Comparison of ENCODE assay signal across 7 cellular contexts in the genomic region with DNA sequence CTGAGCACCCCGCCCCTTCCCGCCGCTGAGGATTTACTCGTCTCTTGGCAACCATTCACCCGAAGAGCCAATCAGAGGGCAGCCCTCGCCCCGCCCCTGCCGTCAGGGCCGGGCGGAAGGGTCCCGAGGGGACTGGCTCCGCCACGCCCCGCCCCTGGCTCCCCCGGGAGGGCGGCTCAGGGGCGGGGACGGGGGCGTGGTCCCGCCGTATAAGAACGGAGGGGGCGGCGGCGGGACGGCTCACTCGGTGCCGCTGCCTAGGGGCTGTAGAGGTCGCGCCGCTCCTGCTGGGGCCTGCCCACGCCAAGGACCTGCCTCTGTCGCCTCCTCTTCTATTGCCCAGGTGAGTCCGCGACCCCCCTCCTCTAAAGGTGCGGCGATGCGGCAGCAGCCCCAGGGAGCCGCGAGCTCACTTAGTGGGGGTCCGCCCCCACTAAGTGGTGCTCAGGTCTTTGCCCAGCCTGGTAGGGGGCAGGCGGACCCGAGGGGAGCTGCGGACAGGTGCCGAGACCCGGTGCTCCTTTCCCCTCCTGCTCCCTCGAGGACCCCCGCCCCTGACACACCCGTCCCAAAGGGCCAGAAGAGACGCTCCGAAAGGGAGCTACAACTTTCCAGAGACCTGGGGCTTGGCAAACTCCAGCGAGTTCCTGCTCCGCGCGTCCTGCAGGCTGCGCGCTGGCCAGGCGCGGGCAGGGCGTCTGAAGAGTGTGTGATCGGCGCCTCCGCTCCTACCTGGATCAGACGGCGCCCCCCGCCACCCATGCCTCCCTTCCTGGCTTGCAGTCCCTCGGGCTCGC. TPM values are rescaled to one million over a fixed set of nuclear protein-coding genes. Genes with fewer than 3 reads are reported as not detected.
DNase-seq lines count a peak whose midpoint lies in the region; ATAC-seq lines count a peak whose summit lies in the region.

TSS of gene TENT5C (plus strand) at position 238 of the 797 bp plus-strand sequence. CDS start 16,821 bp downstream, outside the sequence.

- peak; percentile 89 for ATAC-seq in GM18511 (IDR thresholded peaks at IDR 0.05; ENCODE audit: unreplicated experiment)
- ATAC-seq in HG02981 (IDR thresholded peaks at IDR 0.05; ENCODE audit: unreplicated experiment) = peak; percentile 85

- peak; percentile 93 for DNase-seq in NCI-H2029 (lab: John Stamatoyannopoulos, UW)
- peak; percentile 98 for DNase-seq in T-helper 22 cell (ENCODE audit: low read depth)
- peak; percentile 99 for DNase-seq in astrocyte of the hippocampus (ENCODE audit: low read depth, low spot score)
- peak; percentile 94 to 95 for DNase-seq in hippocampal formation (lab: John Stamatoyannopoulos, UW)
- peak; percentile 88 for DNase-seq in renal cortical epithelial cell (ENCODE audit: low read depth)

RNA-seq across cellular contexts. Expression of gene TENT5C, which starts in this region (rescaled TPM):
- 0.17 and 2.1 TPM in 2 replicates for total RNA-seq in renal cortical epithelial cell

Comparison
In these comparisons a context has a peak if more than half of its experiments do, and no peak if none do; other contexts are left out.
1. Peak in every context shown above with its lines: DNase-seq and ATAC-seq.